9 cellular contexts compared by ENCODE assay signal in genomic region chr11:66267039-66267378, GRCh38. TPM values are rescaled to one million over a fixed set of nuclear protein-coding genes. Genes with fewer than 3 reads are reported as not detected.
A peak's percentile ranks its signal among the peaks of the same experiment; 100 is the strongest.
DNase-seq lines count a peak whose midpoint lies in the region; ATAC-seq and TF ChIP-seq lines count a peak whose summit lies in the region.
"Had no signal": no experiment of that assay in that cellular context is flagged by ENCODE, and none has a peak within 500 bp of the region (broad histone marks: within the 10 kb centered on the region; RNA-seq: fewer than 3 reads in every experiment).

No MANE protein-coding gene starts in this region.

- H3K27me3 Mint-ChIP-seq in CD4-positive, alpha-beta T cell, result no peaks in the 10 kb centered on the region

- WGBS in esophagus muscularis mucosa, result 15% methylated on average over 13 of the region's 13 CpGs

- H3K9me3 Mint-ChIP-seq in CD4-positive, alpha-beta T cell, result no peaks in the 10 kb centered on the region

- H3K9ac ChIP-seq in SK-N-MC (ENCODE audit: insufficient read length), result peak overlapping the region; percentile 8

- H3K4me1 ChIP-seq in esophagus muscularis mucosa, result peaks cover 28 to 53% (median 45%) of the 10 kb centered on the region in 4 donors
- peaks cover 28 to 32% of the 10 kb centered on the region in 2 experiments for H3K4me1 ChIP-seq in neutrophil (ENCODE audit: control insufficient read depth in 1 of 2, insufficient read depth in 1 of 2, low read depth in 1 of 2, low read length in 1 of 2)

- TF ChIP-seq CTCF in CD4-positive, alpha-beta T cell (IDR thresholded peaks at IDR 0.05), result no peak
- no peak for TF ChIP-seq CTCF in esophagus muscularis mucosa (IDR thresholded peaks at IDR 0.05)
- no peak for TF ChIP-seq CTCF in neutrophil (IDR thresholded peaks at IDR 0.05)

- H3K27me3 ChIP-seq in CD4-positive, alpha-beta T cell (ENCODE audit: control insufficient read depth, insufficient read depth, low read length), result no peaks in the 10 kb centered on the region
- H3K27me3 ChIP-seq in esophagus muscularis mucosa, result no peaks in the 10 kb centered on the region
- H3K27me3 ChIP-seq in neutrophil, result peaks cover 7% of the 10 kb centered on the region

- intact Hi-C loops in CD4-positive, alpha-beta T cell (cut with DNase I, micrococcal nuclease), result loop anchor here in 1 of 2 experiments (5.0 to 10.0 kb wide), 2 partner anchors 215 to 552 kb away; partner anchors contain the start of genes KAT5 and SF3B2
- intact Hi-C loops in esophagus muscularis mucosa (cut with DNase I), result no loop called here

- H3K4me1 Mint-ChIP-seq in CD4-positive, alpha-beta T cell (ENCODE audit: low read depth), result peaks cover 41% of the 10 kb centered on the region

- TF ChIP-seq POLR2A in esophagus muscularis mucosa (IDR thresholded peaks at IDR 0.05; ENCODE audit: low read depth), result no peak

- H3K36me3 Mint-ChIP-seq in CD4-positive, alpha-beta T cell (ENCODE audit: low read depth), result peaks cover 54% of the 10 kb centered on the region

- H3K36me3 ChIP-seq in SK-N-MC (ENCODE audit: insufficient read depth, low read length) (peaks cover 9% of the 10 kb centered on the region; the same call in 1 of the 2 replicates), esophagus muscularis mucosa (peaks cover 14 to 58% (median 50%) of the 10 kb centered on the region in 4 donors), neutrophil (peaks cover 12% of the 10 kb centered on the region)

- CTCF ChIA-PET in CD4-positive, alpha-beta T cell (lab: Charles Lee), result interaction anchor here (0.8 to 5.6 kb wide), 4 partner anchors 15 to 172 kb away, joined by 3 to 36 read pairs (median 6); partner anchors contain the start of genes MRPL11 and YIF1A

- DNase-seq in CD4-positive, alpha-beta T cell, result no peak
- DNase-seq in SK-N-MC (ENCODE audit: low read depth, low spot score) (no peak), esophagus muscularis mucosa (ENCODE audit: extremely low spot score) (no peak), NCI-H510A treated with DMSO at 0.1 percent for 48 hours (lab: John Stamatoyannopoulos, UW) (no peak), A172 (ENCODE audit: low spot score) (no peak), SKM-1 (lab: John Stamatoyannopoulos, UW; ENCODE audit: unreplicated experiment) (no peak)
- DNase-seq: NCI-H2029 treated with DMSO at 0.1 percent for 48 hours had no signal

- peak overlapping the region; percentile 100 for H3K27ac Mint-ChIP-seq in CD4-positive, alpha-beta T cell

- H3K27ac ChIP-seq in CD4-positive, alpha-beta T cell (ENCODE audit: low read depth, low read length), result peak overlapping the region; percentile 55
- peak overlapping the region; percentile 51 for H3K27ac ChIP-seq in SK-N-MC
- H3K27ac ChIP-seq in esophagus muscularis mucosa (replicated peaks in 1 of 4), result peak overlapping the region; percentile 95 to 98 (median 97)
- peak overlapping the region; percentile 87 for H3K27ac ChIP-seq in neutrophil

- POLR2A ChIA-PET in CD4-positive, alpha-beta T cell (lab: Charles Lee), result interaction anchor here (0.7 to 3.9 kb wide), 13 partner anchors 7 to 1488 kb away, joined by 3 to 34 read pairs (median 4); partner anchors contain the start of genes BANF1, CCDC85B, CNIH2 and EIF1AD

- TF ChIP-seq EP300 in esophagus muscularis mucosa (IDR thresholded peaks at IDR 0.05), result no peak

- H3K4me3 ChIP-seq in SK-N-MC (peak overlapping the region; percentile 88), esophagus muscularis mucosa (peak overlapping the region; percentile 71 to 95 (median 83)), neutrophil (ENCODE audit: low read depth in 1 of 2, low read length in 1 of 2) (peak overlapping the region; percentile 96 to 97)

- no peak for ATAC-seq in CD4-positive, alpha-beta T cell (ENCODE audit: poor library complexity)
- no peak for ATAC-seq in GM21515 (IDR thresholded peaks at IDR 0.05; ENCODE audit: unreplicated experiment)

- H3K4me3 Mint-ChIP-seq in CD4-positive, alpha-beta T cell, result peak overlapping the region; percentile 96

- H3K9me3 ChIP-seq in CD4-positive, alpha-beta T cell (ENCODE audit: control insufficient read depth, low read length), result no peaks in the 10 kb centered on the region
- H3K9me3 ChIP-seq in SK-N-MC (ENCODE audit: low read depth, low read length), result no peaks in the 10 kb centered on the region
- no peaks in the 10 kb centered on the region for H3K9me3 ChIP-seq in esophagus muscularis mucosa
- H3K9me3 ChIP-seq in neutrophil, result no peaks in the 10 kb centered on the region

RNA-seq across cellular contexts. Expression of gene RAB1B, which starts 1.4 kb away (rescaled TPM):
- total RNA-seq in CD4-positive, alpha-beta T cell, result 10 to 100 TPM; 27.4 to 29.4 TPM
- 100 to 1,000 TPM in 3 of 4 donors, 10 to 100 TPM in 1; 97.2 to 163 (median 132) TPM for total RNA-seq in esophagus muscularis mucosa
- 132 and 133 TPM in 2 replicates for total RNA-seq in A172 (2014; rRNA removed; shearing (Covaris generic))

RNA-seq across cellular contexts. Expression of gene KLC2, which starts 9.5 kb away (rescaled TPM):
- 10 to 100 TPM; 28.6 to 30.0 TPM for total RNA-seq in CD4-positive, alpha-beta T cell
- 10 to 100 TPM; 24.7 to 53.5 (median 36.7) TPM for total RNA-seq in esophagus muscularis mucosa
- total RNA-seq in A172 (2014; rRNA removed; shearing (Covaris generic)), result 21.4 and 28.2 TPM in 2 replicates

RNA-seq across cellular contexts. Expression of gene CNIH2, which starts 11.0 kb away (rescaled TPM):
- 1 to 10 TPM; 4.1 to 6.2 TPM for total RNA-seq in CD4-positive, alpha-beta T cell
- total RNA-seq in esophagus muscularis mucosa, result under 1 TPM in 1 of 4 donors, not detected in 3; 0.40 TPM
- 0.72 and 1.9 TPM in 2 replicates for total RNA-seq in A172 (2014; rRNA removed; shearing (Covaris generic))

RNA-seq across cellular contexts. Expression of gene YIF1A, which starts 21.9 kb away (rescaled TPM):
- 10 to 100 TPM; 17.4 to 21.1 TPM for total RNA-seq in CD4-positive, alpha-beta T cell
- total RNA-seq in esophagus muscularis mucosa, result 10 to 100 TPM; 57.7 to 92.5 (median 85.4) TPM
- 86.1 and 109 TPM in 2 replicates for total RNA-seq in A172 (2014; rRNA removed; shearing (Covaris generic))

RNA-seq across cellular contexts. Expression of gene TMEM151A, which starts 24.7 kb away (rescaled TPM):
- total RNA-seq in CD4-positive, alpha-beta T cell, result under 1 TPM; 0.11 to 0.14 TPM
- total RNA-seq in esophagus muscularis mucosa, result under 1 TPM; 0.42 to 0.71 (median 0.54) TPM
- total RNA-seq in A172 (2014; rRNA removed; shearing (Covaris generic)), result 0.05 TPM in 1 of 2 replicates, not detected in the other
